Comparison of ENCODE assay signal across 20 cellular contexts in the genomic region with DNA sequence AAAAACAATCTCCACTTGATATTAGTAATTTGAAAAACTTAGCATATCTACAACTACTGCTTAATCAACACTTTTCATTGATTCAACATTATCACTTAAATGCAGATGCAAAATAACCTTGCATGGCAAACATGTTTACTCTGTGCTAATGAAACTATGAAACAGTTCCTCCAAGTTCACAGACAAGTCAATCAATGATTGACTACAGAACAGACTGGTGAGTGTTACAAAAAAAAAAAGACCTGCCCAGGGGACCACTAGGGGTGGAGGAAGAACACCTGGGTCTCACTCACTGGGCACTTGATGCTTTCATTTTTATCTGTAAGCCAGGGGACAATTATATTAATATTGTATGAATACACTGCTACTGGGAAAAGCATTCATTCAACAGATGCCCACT. TPM values are rescaled to one million over a fixed set of nuclear protein-coding genes. Genes with fewer than 3 reads are reported as not detected.
DNase-seq lines count a peak whose midpoint lies in the region; ATAC-seq and FAIRE-seq lines count a peak whose summit lies in the region.
"Had no signal": no experiment of that assay in that cellular context is flagged by ENCODE, and none has a peak within 500 bp of the region (broad histone marks: within the 10 kb centered on the region; RNA-seq: fewer than 3 reads in every experiment).

No MANE protein-coding gene starts in this region.

- DNase-seq in glomerular visceral epithelial cell (ENCODE audit: extremely low spot score), result peak; percentile 21
- peak; percentile 36 for DNase-seq in small intestine
- DNase-seq in DMS 273 treated with DMSO at 0.1 percent for 48 hours (lab: John Stamatoyannopoulos, UW), result no peak
- DNase-seq: activated CD4-positive, alpha-beta T cell treated with anti-CD3 and anti-CD28 coated beads, Interleukin-2, amount 50 U/mL, for 4 hours; CD4-positive, alpha-beta memory T cell; DND-41; effector CD8-positive, alpha-beta T cell; gastrocnemius medialis; left ventricle myocardium inferior; NCI-H1436 treated with DMSO at 0.1 percent for 48 hours; PC-3; SHP77 treated with DMSO at 0.1 percent for 48 hours; stimulated activated CD4-positive, alpha-beta T cell treated with anti-CD3 and anti-CD28 coated beads, Interleukin-12 subunit alpha, Interleukin-12 subunit beta, amount 100 ng/mL, for 4 hours; T-cell had no signal

- peaks cover 7 to 11% of the 10 kb centered on the region in 2 donors for H3K4me1 ChIP-seq in small intestine (ENCODE audit: control insufficient read depth in 2 of 2, insufficient read depth in 1 of 2, low read depth in 1 of 2, low read length in 1 of 2)

- H3K9me3 ChIP-seq in small intestine (ENCODE audit: control insufficient read depth, low read depth), result no peaks in the 10 kb centered on the region
- H3K9me3 ChIP-seq: gastrocnemius medialis, left ventricle myocardium inferior, suprapubic skin had no signal

- H3K4me3 ChIP-seq in small intestine (ENCODE audit: low read depth in 1 of 2, low read length in 2 of 2), result peak overlapping the region in 1 of 2 donors; percentile 10
- H3K4me3 ChIP-seq: gastrocnemius medialis, left ventricle myocardium inferior, suprapubic skin had no signal

- no peak for FAIRE-seq in small intestine (lab: Jason Lieb, UNC)

- ATAC-seq in GM18907 (IDR thresholded peaks at IDR 0.05; ENCODE audit: unreplicated experiment), result peak; percentile 32
- ATAC-seq in HG02763 (IDR thresholded peaks at IDR 0.05; ENCODE audit: unreplicated experiment), result peak; percentile 12
- ATAC-seq in HG02610 (IDR thresholded peaks at IDR 0.05; ENCODE audit: unreplicated experiment), result no peak
- ATAC-seq in GM21717 (IDR thresholded peaks at IDR 0.05; ENCODE audit: unreplicated experiment), result no peak
- ATAC-seq: esophagus mucosa, gastrocnemius medialis, PC-3, T-cell had no signal

- peak overlapping the region in 1 of 2 donors; percentile 76 for H3K27ac ChIP-seq in small intestine (ENCODE audit: low read depth in 1 of 2, low read length in 1 of 2)
- H3K27ac ChIP-seq: left ventricle myocardium inferior, suprapubic skin had no signal

- no peaks in the 10 kb centered on the region for H3K27me3 ChIP-seq in small intestine (ENCODE audit: control insufficient read depth in 2 of 2, insufficient read depth in 2 of 2, low read length in 2 of 2)
- H3K27me3 ChIP-seq: gastrocnemius medialis, suprapubic skin had no signal

- H3K36me3 ChIP-seq in small intestine (ENCODE audit: control insufficient read depth in 2 of 2, insufficient read depth in 2 of 2, low read length in 2 of 2), result peaks cover 0 to 4% of the 10 kb centered on the region in 2 donors

RNA-seq across cellular contexts. Expression of gene NR2C2, which starts 4.3 kb away (rescaled TPM):
- polyA plus RNA-seq in small intestine, result 10 to 100 TPM in 2 of 3 donors, 1 to 10 TPM in 1; 7.8 to 10.1 (median 10.0) TPM

Comparison
In these comparisons a context has a peak if more than half of its experiments do, and no peak if none do; other contexts are left out.
1. ATAC-seq: peak in GM18907 (single experiment) and HG02763 (single experiment); none in HG02610 (single experiment) and GM21717 (single experiment).